Comparison of ENCODE assay signal across 8 cellular contexts in the genomic region with DNA sequence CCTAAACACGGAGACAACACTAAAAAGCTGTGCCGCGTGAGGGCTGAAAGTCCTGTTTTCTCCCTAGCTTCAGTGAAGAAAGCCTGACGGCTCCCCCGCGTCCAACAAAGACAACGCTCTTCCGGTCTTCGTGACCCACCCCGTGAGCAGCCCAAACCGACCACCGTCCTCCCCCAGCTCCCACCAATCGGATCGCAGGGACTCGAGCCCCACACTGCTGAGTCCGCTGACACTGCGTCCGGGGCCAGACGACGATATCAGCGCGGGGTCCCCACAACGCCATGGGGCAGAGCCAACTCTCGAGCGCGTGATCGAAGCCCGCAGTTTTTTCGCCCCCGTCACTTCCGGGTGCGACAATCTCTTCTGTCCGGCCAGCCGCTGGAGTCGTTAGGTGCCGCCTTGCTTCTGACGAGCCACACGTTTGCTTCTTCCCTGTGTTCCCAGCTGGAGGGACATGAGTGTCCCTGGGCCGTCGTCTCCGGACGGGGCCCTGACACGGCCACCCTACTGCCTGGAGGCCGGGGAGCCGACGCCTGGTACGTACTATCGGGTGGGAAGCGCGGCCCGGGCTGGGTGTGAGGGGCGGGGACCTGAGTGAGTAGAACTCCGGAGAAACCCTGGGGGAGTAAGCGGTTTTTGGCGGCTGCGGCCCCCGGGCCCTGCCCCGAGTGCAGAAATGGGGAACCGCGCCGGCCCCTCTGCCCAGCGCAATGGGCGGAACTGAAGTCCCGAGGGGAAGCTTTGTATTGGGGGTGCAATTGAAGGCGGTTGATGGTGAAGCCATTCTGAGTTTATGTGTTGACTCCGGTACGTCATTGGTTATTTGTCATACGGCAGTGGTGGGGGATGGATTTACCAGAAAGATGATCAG. TPM values are rescaled to one million over a fixed set of nuclear protein-coding genes. Genes with fewer than 3 reads are reported as not detected.
DNase-seq lines count a peak whose midpoint lies in the region; ATAC-seq and TF ChIP-seq lines count a peak whose summit lies in the region.

A gene with protein sequence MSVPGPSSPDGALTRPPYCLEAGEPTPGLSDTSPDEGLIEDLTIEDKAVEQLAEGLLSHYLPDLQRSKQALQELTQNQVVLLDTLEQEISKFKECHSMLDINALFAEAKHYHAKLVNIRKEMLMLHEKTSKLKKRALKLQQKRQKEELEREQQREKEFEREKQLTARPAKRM (plus strand): TSS at position 390 of the 871 bp plus-strand sequence. CDS start 65 bp downstream, at position 455.

- intact Hi-C loops in activated CD4-positive, alpha-beta T cell treated with anti-CD3 and anti-CD28 coated beads, Interleukin-2, amount 10 ng/mL, durations not matched to agents 24 days and 14 days (cut with micrococcal nuclease): loop anchor here (1.0 to 5.0 kb wide), 5 partner anchors 48 to 389 kb away; a partner anchor contains a TSS
- intact Hi-C loops in left colon (cut with DNase I, micrococcal nuclease): loop anchor here in 1 of 2 donors (2.0 kb wide), 1 partner anchor 66 kb away; no protein-coding TSS in a partner anchor

- peak within 1 kb of the TSS; percentile 99 for H3K4me3 Mint-ChIP-seq in activated CD4-positive, alpha-beta T cell treated with anti-CD3 and anti-CD28 coated beads, Interleukin-2, amount 10 ng/mL, durations not matched to agents 24 days and 14 days

- H3K27me3 Mint-ChIP-seq in activated CD4-positive, alpha-beta T cell treated with anti-CD3 and anti-CD28 coated beads, Interleukin-2, amount 10 ng/mL, durations not matched to agents 24 days and 14 days: no peaks in the 10 kb centered on the region

- no peak for TF ChIP-seq CTCF in coronary artery (IDR thresholded peaks at IDR 0.05)

- DNase-seq in Ammon's horn (ENCODE audit: low spot score) (peak; percentile 94), NCI-H524 (lab: John Stamatoyannopoulos, UW) (peak; percentile 95 to 97), coronary artery (ENCODE audit: low spot score) (peak; percentile 94), left colon (peak; percentile 84 to 92)
- DNase-seq in activated CD4-positive, alpha-beta T cell treated with anti-CD3 and anti-CD28 coated beads, Interleukin-2, amount 10 ng/mL, durations not matched to agents 24 days and 14 days: peak; percentile 96
- peak; percentile 86 for DNase-seq in stimulated activated CD4-positive, alpha-beta T cell treated with anti-CD3 and anti-CD28 coated beads, Interleukin-1b, Interleukin-23, amount 100 ng/mL, for 48 hours

- peak within 1 kb of the TSS; percentile 86 for H3K4me3 ChIP-seq in coronary artery

- peak; percentile 95 for TF ChIP-seq POLR2A in GM19099 (IDR thresholded peaks at IDR 0.05; ENCODE audit: extremely low read depth, insufficient read length, low read depth)

- peak within 1 kb of the TSS; percentile 94 to 98 for H3K27ac ChIP-seq in coronary artery

- ATAC-seq in HG03432 (IDR thresholded peaks at IDR 0.05; ENCODE audit: unreplicated experiment): peak; percentile 83
- peak; percentile 91 for ATAC-seq in left colon

- peaks cover 31% of the 10 kb centered on the region for H3K4me1 Mint-ChIP-seq in activated CD4-positive, alpha-beta T cell treated with anti-CD3 and anti-CD28 coated beads, Interleukin-2, amount 10 ng/mL, durations not matched to agents 24 days and 14 days

- peak within 1 kb of the TSS; percentile 100 for H3K27ac Mint-ChIP-seq in activated CD4-positive, alpha-beta T cell treated with anti-CD3 and anti-CD28 coated beads, Interleukin-2, amount 10 ng/mL, durations not matched to agents 24 days and 14 days

- no peaks in the 10 kb centered on the region for H3K9me3 Mint-ChIP-seq in activated CD4-positive, alpha-beta T cell treated with anti-CD3 and anti-CD28 coated beads, Interleukin-2, amount 10 ng/mL, durations not matched to agents 24 days and 14 days

- peaks cover 5% of the 10 kb centered on the region for H3K36me3 Mint-ChIP-seq in activated CD4-positive, alpha-beta T cell treated with anti-CD3 and anti-CD28 coated beads, Interleukin-2, amount 10 ng/mL, durations not matched to agents 24 days and 14 days (ENCODE audit: low read depth)

RNA-seq across cellular contexts. Expression of the gene that starts here (rescaled TPM):
- 42.8 and 44.8 TPM in 2 replicates for total RNA-seq in activated CD4-positive, alpha-beta T cell treated with anti-CD3 and anti-CD28 coated beads, Interleukin-2, amount 10 ng/mL, durations not matched to agents 24 days and 14 days
- total RNA-seq in left colon: 10 to 100 TPM; 24.0 to 25.9 TPM

Comparison
In these comparisons a context has a peak if more than half of its experiments do, and no peak if none do; other contexts are left out.
1. Peak in every context shown above with its lines: DNase-seq, ATAC-seq, H3K4me3 ChIP-seq and H3K27ac ChIP-seq.